In genomic region chr20:50715694-50716093, GRCh38 we compare ENCODE assay signal across 18 cellular contexts. TPM values are rescaled to one million over a fixed set of nuclear protein-coding genes. Genes with fewer than 3 reads are reported as not detected.
DNase-seq lines count a peak whose midpoint lies in the region; ATAC-seq and TF ChIP-seq lines count a peak whose summit lies in the region.
"Had no signal": no experiment of that assay in that cellular context is flagged by ENCODE, and none has a peak within 500 bp of the region (broad histone marks: within the 10 kb centered on the region; RNA-seq: fewer than 3 reads in every experiment).

No MANE protein-coding gene starts in this region.

- 86 to 92% methylated on average over 3 of the region's 3 CpGs for WGBS in sigmoid colon, 2 donors

- no peaks in the 10 kb centered on the region for H3K36me3 ChIP-seq in Panc1 (ENCODE audit: control insufficient read depth, insufficient read depth, low read length)
- no peaks in the 10 kb centered on the region for H3K36me3 ChIP-seq in sigmoid colon
- H3K36me3 ChIP-seq: HAP-1 had no signal

- H3K27me3 ChIP-seq in Panc1 (ENCODE audit: control insufficient read depth, insufficient read depth, low read length) = no peaks in the 10 kb centered on the region
- H3K27me3 ChIP-seq in foreskin keratinocyte = no peaks in the 10 kb centered on the region
- no peaks in the 10 kb centered on the region for H3K27me3 ChIP-seq in sigmoid colon

- peaks cover 31% of the 10 kb centered on the region for H3K4me1 ChIP-seq in Panc1 (ENCODE audit: control insufficient read depth, insufficient read depth, low read length)
- peaks cover 6% of the 10 kb centered on the region for H3K4me1 ChIP-seq in foreskin keratinocyte
- no peaks in the 10 kb centered on the region for H3K4me1 ChIP-seq in sigmoid colon

- BruUV-seq in Panc1 (replicated peaks; lab: Mats Ljungman, UMichigan) = no TSS peak

- no peak for TF ChIP-seq CTCF in Panc1 (IDR thresholded peaks at IDR 0.05)
- TF ChIP-seq CTCF in foreskin keratinocyte (conservative IDR thresholded peaks at IDR 0.05) = no peak
- no peak for TF ChIP-seq CTCF in sigmoid colon (IDR thresholded peaks at IDR 0.05)
- no peak for TF ChIP-seq CTCF in coronary artery (IDR thresholded peaks at IDR 0.05)

- DNase-seq in DMS53 (lab: John Stamatoyannopoulos, UW) (peak; percentile 24), DMS53 treated with DMSO at 0.1 percent for 48 hours (lab: John Stamatoyannopoulos, UW; ENCODE audit: unreplicated experiment) (no peak), Panc1 (ENCODE audit: low read depth, low spot score) (no peak), foreskin keratinocyte (peak in 1 of 2 donors; percentile 61), sigmoid colon (peak; percentile 30), SKM-1 treated with dmso at 0.1 percent for 144 hours (lab: John Stamatoyannopoulos, UW; ENCODE audit: unreplicated experiment) (no peak), coronary artery (ENCODE audit: low spot score) (no peak)
- no peak for DNase-seq in activated naive CD4-positive, alpha-beta T cell treated with Interleukin-2 at 50 U/mL for 16 hours
- DNase-seq: AML-193, DMS79 treated with DMSO at 0.1 percent for 48 hours, KBM-7, MV-4-11, NCI-H1417, NCI-H187 treated with DMSO at 0.1 percent for 48 hours, NCI-H526 had no signal

- no peak for TF ChIP-seq EP300 in sigmoid colon (IDR thresholded peaks at IDR 0.05)

- no peak for TF ChIP-seq POLR2A in sigmoid colon (IDR thresholded peaks at IDR 0.05)

- in situ Hi-C loops in Panc1 (cut with HindIII; ENCODE audit: low pct_unique_long_range_greater_than_20kb, low sequenced_read_pairs) = no loop called here

- H3K27ac ChIP-seq in Panc1 (ENCODE audit: low read length) (peak overlapping the region; percentile 88), foreskin keratinocyte (no peak overlapping the region), sigmoid colon (no peak overlapping the region), coronary artery (no peak overlapping the region)
- H3K27ac ChIP-seq: 22Rv1, C4-2B had no signal

- H3K9me3 ChIP-seq in Panc1 (ENCODE audit: control insufficient read depth, insufficient read depth, low read depth, low read length) = no peaks in the 10 kb centered on the region
- H3K9me3 ChIP-seq in sigmoid colon = no peaks in the 10 kb centered on the region
- H3K9me3 ChIP-seq: HAP-1 had no signal

- CTCF ChIA-PET in Panc1 (lab: Charles Lee) = no interaction called here

- POLR2A ChIA-PET in Panc1 (lab: Charles Lee) = no interaction called here

- intact Hi-C loops in Panc1 (cut with micrococcal nuclease; ENCODE audit: unreplicated experiment) = no loop called here
- intact Hi-C loops in sigmoid colon (cut with DNase I) = no loop called here

- no peak overlapping the region for H3K4me3 ChIP-seq in Panc1 (ENCODE audit: low read depth in 2 of 2, low read length in 2 of 2)
- no peak overlapping the region for H3K4me3 ChIP-seq in sigmoid colon
- H3K4me3 ChIP-seq in coronary artery = no peak overlapping the region
- H3K4me3 ChIP-seq: HAP-1 had no signal

- ATAC-seq in Panc1 (no peak), foreskin keratinocyte (peak; percentile 51)

RNA-seq across cellular contexts. Expression of gene PARD6B, which starts 15.7 kb away (rescaled TPM):
- total RNA-seq in Panc1 (2021; ENCODE audit: unreplicated experiment) = 132 TPM
- polyA plus RNA-seq in Panc1 (2012; ENCODE audit: insufficient read length) = 11.2 TPM
- 4.3 and 5.2 TPM in 2 replicates for total RNA-seq in foreskin keratinocyte
- polyA plus RNA-seq in foreskin keratinocyte = 1.0 and 1.1 TPM in 2 replicates
- total RNA-seq in sigmoid colon = 1 to 10 TPM in 2 of 4 donors, under 1 TPM in 2; 0.83 to 1.8 (median 1.2) TPM
- polyA plus RNA-seq in sigmoid colon = 1 to 10 TPM; 2.4 to 5.1 (median 3.0) TPM

RNA-seq across cellular contexts. Expression of gene RIPOR3, which starts 24.4 kb away (rescaled TPM):
- total RNA-seq in Panc1 (2021; ENCODE audit: unreplicated experiment) (92.5 TPM), foreskin keratinocyte (0.07 TPM in 2 replicates), sigmoid colon (10 to 100 TPM in 3 of 4 donors, 1 to 10 TPM in 1; 9.4 to 28.0 (median 15.1) TPM)
- polyA plus RNA-seq in Panc1 (2012; ENCODE audit: insufficient read length) = 97.9 TPM
- polyA plus RNA-seq in foreskin keratinocyte (0.06 TPM in 2 replicates), sigmoid colon (1 to 10 TPM in 2 of 3 donors, under 1 TPM in 1; 0.92 to 7.8 (median 4.8) TPM)

Comparison
In these comparisons a context has a peak if more than half of its experiments do, and no peak if none do; other contexts are left out.
1. DNase-seq: peak in DMS53 (single experiment) and sigmoid colon (single experiment); none in DMS53 treated with DMSO at 0.1 percent for 48 hours (single experiment), Panc1 (single experiment), SKM-1 treated with dmso at 0.1 percent for 144 hours (single experiment), coronary artery (single experiment) and activated naive CD4-positive, alpha-beta T cell treated with Interleukin-2 at 50 U/mL for 16 hours (single experiment).
2. RNA of gene PARD6B, which starts 15.7 kb away (total RNA-seq): 132 TPM in Panc1 (single experiment); 4.3 to 5.2 TPM in foreskin keratinocyte and 0.83 to 1.8 TPM in sigmoid colon; every median in the first group is over 10 times any median in the second.